9 cellular contexts compared by ENCODE assay signal in genomic region chr22:20015971-20016733, GRCh38. TPM values are rescaled to one million over a fixed set of nuclear protein-coding genes. Genes with fewer than 3 reads are reported as not detected.
A peak's percentile ranks its signal among the peaks of the same experiment; 100 is the strongest.
DNase-seq lines count a peak whose midpoint lies in the region; ATAC-seq and TF ChIP-seq lines count a peak whose summit lies in the region.
"Had no signal": no experiment of that assay in that cellular context is flagged by ENCODE, and none has a peak within 500 bp of the region (broad histone marks: within the 10 kb centered on the region; RNA-seq: fewer than 3 reads in every experiment).

No MANE protein-coding gene starts in this region.

- H3K27ac ChIP-seq in ascending aorta = peak overlapping the region in 1 of 2 donors; percentile 21

- no peaks in the 10 kb centered on the region for H3K27me3 ChIP-seq in ascending aorta

- no peak overlapping the region for H3K27ac Mint-ChIP-seq in immature natural killer cell
- no peak overlapping the region for H3K27ac Mint-ChIP-seq in stimulated activated effector memory CD8-positive, alpha-beta T cell treated with anti-CD3 and anti-CD28 coated beads, Interleukin-12 subunit alpha, Interleukin-12 subunit beta, amount 100 ng/mL, for 72 hours
- H3K27ac Mint-ChIP-seq: nephron had no signal

- ATAC-seq in stimulated activated effector memory CD8-positive, alpha-beta T cell treated with anti-CD3 and anti-CD28 coated beads, Interleukin-12 subunit alpha, Interleukin-12 subunit beta, amount 100 ng/mL, for 72 hours = peak; percentile 19

- H3K9me3 ChIP-seq in ascending aorta = no peaks in the 10 kb centered on the region

- H3K36me3 ChIP-seq in ascending aorta = no peaks in the 10 kb centered on the region

- H3K9me3 Mint-ChIP-seq in immature natural killer cell = no peaks in the 10 kb centered on the region
- no peaks in the 10 kb centered on the region for H3K9me3 Mint-ChIP-seq in stimulated activated effector memory CD8-positive, alpha-beta T cell treated with anti-CD3 and anti-CD28 coated beads, Interleukin-12 subunit alpha, Interleukin-12 subunit beta, amount 100 ng/mL, for 72 hours
- H3K9me3 Mint-ChIP-seq: nephron had no signal

- H3K27me3 Mint-ChIP-seq in immature natural killer cell (ENCODE audit: low read depth in 3 of 3) = peaks cover 0 to 4% (median under 1%) of the 10 kb centered on the region in 3 donors

- TF ChIP-seq CTCF in LNCaP clone FGC (IDR thresholded peaks at IDR 0.05; ENCODE audit: control insufficient read depth, extremely low read depth, insufficient read depth) (no peak), ascending aorta (IDR thresholded peaks at IDR 0.05) (no peak)

- H3K4me1 Mint-ChIP-seq in immature natural killer cell = peaks cover 40 to 50% of the 10 kb centered on the region in 2 donors
- H3K4me1 Mint-ChIP-seq in stimulated activated effector memory CD8-positive, alpha-beta T cell treated with anti-CD3 and anti-CD28 coated beads, Interleukin-12 subunit alpha, Interleukin-12 subunit beta, amount 100 ng/mL, for 72 hours = peaks cover 26% of the 10 kb centered on the region

- intact Hi-C loops in ascending aorta (cut with DNase I) = loop anchor here (2.0 kb wide), 2 partner anchors 19 to 29 kb away; no protein-coding TSS in a partner anchor

- DNase-seq in D341Med (ENCODE audit: low spot score) (peak; percentile 78), LNCaP clone FGC (ENCODE audit: low read depth) (no peak), ascending aorta (ENCODE audit: low spot score in 2 of 2) (no peak), immature natural killer cell (peak; percentile 24 to 34 (median 26)), UCSD-AML1 (lab: John Stamatoyannopoulos, UW; ENCODE audit: unreplicated experiment) (no peak), NCI-H345 treated with DMSO at 0.1 percent for 48 hours (lab: John Stamatoyannopoulos, UW; ENCODE audit: unreplicated experiment) (no peak), SHP77 treated with DMSO at 0.1 percent for 48 hours (lab: John Stamatoyannopoulos, UW) (no peak)
- DNase-seq in stimulated activated effector memory CD8-positive, alpha-beta T cell treated with anti-CD3 and anti-CD28 coated beads, Interleukin-12 subunit alpha, Interleukin-12 subunit beta, amount 100 ng/mL, for 72 hours (ENCODE audit: low spot score in 2 of 2) = no peak

- H3K4me3 Mint-ChIP-seq in immature natural killer cell = peak overlapping the region in 2 of 5 donors; percentile 14 to 90
- peak overlapping the region; percentile 78 for H3K4me3 Mint-ChIP-seq in stimulated activated effector memory CD8-positive, alpha-beta T cell treated with anti-CD3 and anti-CD28 coated beads, Interleukin-12 subunit alpha, Interleukin-12 subunit beta, amount 100 ng/mL, for 72 hours

- H3K4me3 ChIP-seq in LNCaP clone FGC (ENCODE audit: low read depth, low read length) (peak overlapping the region; percentile 69), ascending aorta (peak overlapping the region; percentile 84 to 91)

- H3K36me3 Mint-ChIP-seq in immature natural killer cell = no peaks in the 10 kb centered on the region
- no peaks in the 10 kb centered on the region for H3K36me3 Mint-ChIP-seq in stimulated activated effector memory CD8-positive, alpha-beta T cell treated with anti-CD3 and anti-CD28 coated beads, Interleukin-12 subunit alpha, Interleukin-12 subunit beta, amount 100 ng/mL, for 72 hours

- H3K4me1 ChIP-seq in ascending aorta = peaks cover 6 to 19% of the 10 kb centered on the region in 2 donors

RNA-seq across cellular contexts. Expression of gene ARVCF, which starts 0.5 kb away (rescaled TPM):
- total RNA-seq in ascending aorta = 252 TPM
- polyA plus RNA-seq in immature natural killer cell = 10 to 100 TPM in 1 of 3 donors, 1 to 10 TPM in 2; 5.3 to 15.9 (median 5.3) TPM

RNA-seq across cellular contexts. Expression of gene TANGO2, which starts 4.8 kb away (rescaled TPM):
- total RNA-seq in ascending aorta = 26.3 TPM
- 10 to 100 TPM; 43.3 to 68.6 (median 56.6) TPM for polyA plus RNA-seq in immature natural killer cell

Comparison
In these comparisons a context has a peak if more than half of its experiments do, and no peak if none do; other contexts are left out.
1. DNase-seq: peak in D341Med (single experiment) and immature natural killer cell (3 of 3); none in LNCaP clone FGC (single experiment), ascending aorta (0 of 2), stimulated activated effector memory CD8-positive, alpha-beta T cell treated with anti-CD3 and anti-CD28 coated beads, Interleukin-12 subunit alpha, Interleukin-12 subunit beta, amount 100 ng/mL, for 72 hours (0 of 2), UCSD-AML1 (single experiment), NCI-H345 treated with DMSO at 0.1 percent for 48 hours (single experiment) and SHP77 treated with DMSO at 0.1 percent for 48 hours (single experiment).